Comparison of ENCODE assay signal across 1 cellular context in the genomic region with DNA sequence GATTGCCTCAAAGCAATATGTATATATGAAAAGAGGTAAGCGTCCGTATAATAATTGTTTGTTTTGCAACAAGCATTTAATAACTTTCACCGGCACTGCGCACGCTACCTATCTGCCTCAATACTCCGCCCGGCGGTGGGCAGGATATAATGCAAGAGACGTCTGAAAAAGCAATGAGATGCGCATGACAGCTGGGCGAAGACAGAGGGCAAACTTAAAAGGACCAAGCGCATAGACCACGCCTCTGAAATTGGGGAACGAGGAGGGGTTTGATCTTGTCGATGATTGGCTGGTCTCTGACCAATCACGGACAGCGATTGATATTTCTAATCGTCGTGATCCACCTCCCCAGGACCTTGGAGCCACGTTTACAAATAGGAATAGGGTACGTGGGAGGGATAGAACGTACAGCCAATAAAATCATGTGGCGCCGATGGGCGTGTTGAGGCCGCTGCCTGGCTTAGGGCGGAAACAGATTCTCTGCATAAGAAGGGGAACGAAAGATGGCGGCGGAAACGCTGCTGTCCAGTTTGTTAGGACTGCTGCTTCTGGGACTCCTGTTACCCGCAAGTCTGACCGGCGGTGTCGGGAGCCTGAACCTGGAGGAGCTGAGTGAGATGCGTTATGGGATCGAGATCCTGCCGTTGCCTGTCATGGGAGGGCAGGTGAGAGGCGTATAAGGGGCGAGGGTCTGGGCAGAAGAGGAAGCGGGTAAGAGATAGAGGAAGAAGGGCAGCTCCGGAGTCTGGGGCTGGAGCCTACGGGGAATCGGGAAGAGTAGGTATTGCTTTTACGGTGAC.
TF ChIP-seq lines count a peak whose summit lies in the region.

A gene with protein sequence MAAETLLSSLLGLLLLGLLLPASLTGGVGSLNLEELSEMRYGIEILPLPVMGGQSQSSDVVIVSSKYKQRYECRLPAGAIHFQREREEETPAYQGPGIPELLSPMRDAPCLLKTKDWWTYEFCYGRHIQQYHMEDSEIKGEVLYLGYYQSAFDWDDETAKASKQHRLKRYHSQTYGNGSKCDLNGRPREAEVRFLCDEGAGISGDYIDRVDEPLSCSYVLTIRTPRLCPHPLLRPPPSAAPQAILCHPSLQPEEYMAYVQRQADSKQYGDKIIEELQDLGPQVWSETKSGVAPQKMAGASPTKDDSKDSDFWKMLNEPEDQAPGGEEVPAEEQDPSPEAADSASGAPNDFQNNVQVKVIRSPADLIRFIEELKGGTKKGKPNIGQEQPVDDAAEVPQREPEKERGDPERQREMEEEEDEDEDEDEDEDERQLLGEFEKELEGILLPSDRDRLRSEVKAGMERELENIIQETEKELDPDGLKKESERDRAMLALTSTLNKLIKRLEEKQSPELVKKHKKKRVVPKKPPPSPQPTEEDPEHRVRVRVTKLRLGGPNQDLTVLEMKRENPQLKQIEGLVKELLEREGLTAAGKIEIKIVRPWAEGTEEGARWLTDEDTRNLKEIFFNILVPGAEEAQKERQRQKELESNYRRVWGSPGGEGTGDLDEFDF (plus strand): TSS at position 474 of the 800 bp plus-strand sequence. CDS start 30 bp downstream, at position 504.

TF ChIP-seq in HepG2, 621 proteins besides CTCF, POLR2A, EP300 and RAD21 (continued from another document and continues in another):
- TF ChIP-seq, protein P1, sequence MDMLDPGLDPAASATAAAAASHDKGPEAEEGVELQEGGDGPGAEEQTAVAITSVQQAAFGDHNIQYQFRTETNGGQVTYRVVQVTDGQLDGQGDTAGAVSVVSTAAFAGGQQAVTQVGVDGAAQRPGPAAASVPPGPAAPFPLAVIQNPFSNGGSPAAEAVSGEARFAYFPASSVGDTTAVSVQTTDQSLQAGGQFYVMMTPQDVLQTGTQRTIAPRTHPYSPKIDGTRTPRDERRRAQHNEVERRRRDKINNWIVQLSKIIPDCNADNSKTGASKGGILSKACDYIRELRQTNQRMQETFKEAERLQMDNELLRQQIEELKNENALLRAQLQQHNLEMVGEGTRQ (IDR thresholded peaks at IDR 0.05; ENCODE audit: low read depth, low read length) = no peak
- TF ChIP-seq, protein P1 (CRISPR knock-in tag; IDR thresholded peaks at IDR 0.05; ENCODE audit: borderline replicate concordance) = 0 out of 2 replicates have a peak, but pooled peaks have one; percentile 29
- TF ChIP-seq KLF16 (CRISPR knock-in tag; IDR thresholded peaks at IDR 0.05) (peak in 1 of 2 experiments; percentile 27; a peak in 1 of 4 replicates), TBX2 (CRISPR knock-in tag; IDR thresholded peaks at IDR 0.05; ENCODE audit: borderline replicate concordance) (peak; percentile 64), ZNF883 (CRISPR knock-in tag; IDR thresholded peaks at IDR 0.05; ENCODE audit: not compliant biosample characterization) (peak; percentile 52), ZSCAN21 (CRISPR knock-in tag; IDR thresholded peaks at IDR 0.05; ENCODE audit: borderline replicate concordance) (0 out of 2 replicates have a peak, but pooled peaks have one; percentile 41), ZNF441 (CRISPR knock-in tag; IDR thresholded peaks at IDR 0.05; ENCODE audit: borderline replicate concordance) (no peak), TAF1 (CRISPR knock-in tag; IDR thresholded peaks at IDR 0.05) (peak; percentile 86), ZFY (CRISPR knock-in tag; IDR thresholded peaks at IDR 0.05) (peak; percentile 48; the same call in 1 of the 2 replicates), SRSF9 (IDR thresholded peaks at IDR 0.05; ENCODE audit: borderline replicate concordance, insufficient read depth, low read depth, low read length, poor library complexity, severe bottlenecking) (no peak), ASH2L (IDR thresholded peaks at IDR 0.05; ENCODE audit: insufficient read length, low read depth, low read length) (peak; percentile 73), ZNF83 (CRISPR knock-in tag; IDR thresholded peaks at IDR 0.05; ENCODE audit: borderline replicate concordance) (0 out of 2 replicates have a peak, but pooled peaks have one; percentile 27), YEATS2 (CRISPR knock-in tag; IDR thresholded peaks at IDR 0.05; ENCODE audit: borderline replicate concordance) (no peak), ZNF567 (CRISPR knock-in tag; IDR thresholded peaks at IDR 0.05; ENCODE audit: borderline replicate concordance) (peak; percentile 42; the same call in 1 of the 2 replicates), TEAD3 (CRISPR knock-in tag; optimal IDR thresholded peaks at IDR 0.05; ENCODE audit: borderline replicate concordance) (peak; percentile 36), ATM (IDR thresholded peaks at IDR 0.05; ENCODE audit: borderline replicate concordance) (no peak), ZNF768 (CRISPR knock-in tag; IDR thresholded peaks at IDR 0.05) (no peak), NFATC3 (CRISPR knock-in tag; IDR thresholded peaks at IDR 0.05) (0 out of 2 replicates have a peak, but pooled peaks have one; percentile 17), ZNF274 (CRISPR knock-in tag; IDR thresholded peaks at IDR 0.05) (peak; percentile 81), ZNF607 (CRISPR knock-in tag; IDR thresholded peaks at IDR 0.05; ENCODE audit: borderline replicate concordance) (peak; percentile 39; the same call in 1 of the 2 replicates), NFE2L1 (CRISPR knock-in tag; IDR thresholded peaks at IDR 0.05; ENCODE audit: borderline replicate concordance) (no peak), ZNF331 (CRISPR knock-in tag; IDR thresholded peaks at IDR 0.05) (peak; percentile 32; the same call in 1 of the 2 replicates), POGZ (CRISPR knock-in tag; IDR thresholded peaks at IDR 0.05) (peak; percentile 81), ATRX (CRISPR knock-in tag; IDR thresholded peaks at IDR 0.05; ENCODE audit: borderline replicate concordance) (no peak), RFX5 (IDR thresholded peaks at IDR 0.05; ENCODE audit: low read depth, low read length) (peak; percentile 87), NCOA2 (CRISPR knock-in tag; IDR thresholded peaks at IDR 0.05) (0 out of 2 replicates have a peak, but pooled peaks have one; percentile 16), SIX1 (CRISPR knock-in tag; IDR thresholded peaks at IDR 0.05; ENCODE audit: borderline replicate concordance) (no peak), MEIS1 (CRISPR knock-in tag; IDR thresholded peaks at IDR 0.05; ENCODE audit: borderline replicate concordance) (no peak), ZNF253 (CRISPR knock-in tag; IDR thresholded peaks at IDR 0.05; ENCODE audit: borderline replicate concordance) (no peak), SOX13 (IDR thresholded peaks at IDR 0.05) (no peak), SOX13 (CRISPR knock-in tag; conservative IDR thresholded peaks at IDR 0.05 in 1 of 2, IDR thresholded peaks at IDR 0.05 in 1 of 2) (no peak)
- TF ChIP-seq, protein P2, sequence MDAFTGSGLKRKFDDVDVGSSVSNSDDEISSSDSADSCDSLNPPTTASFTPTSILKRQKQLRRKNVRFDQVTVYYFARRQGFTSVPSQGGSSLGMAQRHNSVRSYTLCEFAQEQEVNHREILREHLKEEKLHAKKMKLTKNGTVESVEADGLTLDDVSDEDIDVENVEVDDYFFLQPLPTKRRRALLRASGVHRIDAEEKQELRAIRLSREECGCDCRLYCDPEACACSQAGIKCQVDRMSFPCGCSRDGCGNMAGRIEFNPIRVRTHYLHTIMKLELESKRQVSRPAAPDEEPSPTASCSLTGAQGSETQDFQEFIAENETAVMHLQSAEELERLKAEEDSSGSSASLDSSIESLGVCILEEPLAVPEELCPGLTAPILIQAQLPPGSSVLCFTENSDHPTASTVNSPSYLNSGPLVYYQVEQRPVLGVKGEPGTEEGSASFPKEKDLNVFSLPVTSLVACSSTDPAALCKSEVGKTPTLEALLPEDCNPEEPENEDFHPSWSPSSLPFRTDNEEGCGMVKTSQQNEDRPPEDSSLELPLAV (CRISPR knock-in tag; conservative IDR thresholded peaks at IDR 0.05; ENCODE audit: low read depth) = no peak
- TF ChIP-seq, protein P3, sequence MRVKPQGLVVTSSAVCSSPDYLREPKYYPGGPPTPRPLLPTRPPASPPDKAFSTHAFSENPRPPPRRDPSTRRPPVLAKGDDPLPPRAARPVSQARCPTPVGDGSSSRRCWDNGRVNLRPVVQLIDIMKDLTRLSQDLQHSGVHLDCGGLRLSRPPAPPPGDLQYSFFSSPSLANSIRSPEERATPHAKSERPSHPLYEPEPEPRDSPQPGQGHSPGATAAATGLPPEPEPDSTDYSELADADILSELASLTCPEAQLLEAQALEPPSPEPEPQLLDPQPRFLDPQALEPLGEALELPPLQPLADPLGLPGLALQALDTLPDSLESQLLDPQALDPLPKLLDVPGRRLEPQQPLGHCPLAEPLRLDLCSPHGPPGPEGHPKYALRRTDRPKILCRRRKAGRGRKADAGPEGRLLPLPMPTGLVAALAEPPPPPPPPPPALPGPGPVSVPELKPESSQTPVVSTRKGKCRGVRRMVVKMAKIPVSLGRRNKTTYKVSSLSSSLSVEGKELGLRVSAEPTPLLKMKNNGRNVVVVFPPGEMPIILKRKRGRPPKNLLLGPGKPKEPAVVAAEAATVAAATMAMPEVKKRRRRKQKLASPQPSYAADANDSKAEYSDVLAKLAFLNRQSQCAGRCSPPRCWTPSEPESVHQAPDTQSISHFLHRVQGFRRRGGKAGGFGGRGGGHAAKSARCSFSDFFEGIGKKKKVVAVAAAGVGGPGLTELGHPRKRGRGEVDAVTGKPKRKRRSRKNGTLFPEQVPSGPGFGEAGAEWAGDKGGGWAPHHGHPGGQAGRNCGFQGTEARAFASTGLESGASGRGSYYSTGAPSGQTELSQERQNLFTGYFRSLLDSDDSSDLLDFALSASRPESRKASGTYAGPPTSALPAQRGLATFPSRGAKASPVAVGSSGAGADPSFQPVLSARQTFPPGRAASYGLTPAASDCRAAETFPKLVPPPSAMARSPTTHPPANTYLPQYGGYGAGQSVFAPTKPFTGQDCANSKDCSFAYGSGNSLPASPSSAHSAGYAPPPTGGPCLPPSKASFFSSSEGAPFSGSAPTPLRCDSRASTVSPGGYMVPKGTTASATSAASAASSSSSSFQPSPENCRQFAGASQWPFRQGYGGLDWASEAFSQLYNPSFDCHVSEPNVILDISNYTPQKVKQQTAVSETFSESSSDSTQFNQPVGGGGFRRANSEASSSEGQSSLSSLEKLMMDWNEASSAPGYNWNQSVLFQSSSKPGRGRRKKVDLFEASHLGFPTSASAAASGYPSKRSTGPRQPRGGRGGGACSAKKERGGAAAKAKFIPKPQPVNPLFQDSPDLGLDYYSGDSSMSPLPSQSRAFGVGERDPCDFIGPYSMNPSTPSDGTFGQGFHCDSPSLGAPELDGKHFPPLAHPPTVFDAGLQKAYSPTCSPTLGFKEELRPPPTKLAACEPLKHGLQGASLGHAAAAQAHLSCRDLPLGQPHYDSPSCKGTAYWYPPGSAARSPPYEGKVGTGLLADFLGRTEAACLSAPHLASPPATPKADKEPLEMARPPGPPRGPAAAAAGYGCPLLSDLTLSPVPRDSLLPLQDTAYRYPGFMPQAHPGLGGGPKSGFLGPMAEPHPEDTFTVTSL (CRISPR knock-in tag; IDR thresholded peaks at IDR 0.05; ENCODE audit: borderline replicate concordance) = no peak
- TF ChIP-seq, protein P4, sequence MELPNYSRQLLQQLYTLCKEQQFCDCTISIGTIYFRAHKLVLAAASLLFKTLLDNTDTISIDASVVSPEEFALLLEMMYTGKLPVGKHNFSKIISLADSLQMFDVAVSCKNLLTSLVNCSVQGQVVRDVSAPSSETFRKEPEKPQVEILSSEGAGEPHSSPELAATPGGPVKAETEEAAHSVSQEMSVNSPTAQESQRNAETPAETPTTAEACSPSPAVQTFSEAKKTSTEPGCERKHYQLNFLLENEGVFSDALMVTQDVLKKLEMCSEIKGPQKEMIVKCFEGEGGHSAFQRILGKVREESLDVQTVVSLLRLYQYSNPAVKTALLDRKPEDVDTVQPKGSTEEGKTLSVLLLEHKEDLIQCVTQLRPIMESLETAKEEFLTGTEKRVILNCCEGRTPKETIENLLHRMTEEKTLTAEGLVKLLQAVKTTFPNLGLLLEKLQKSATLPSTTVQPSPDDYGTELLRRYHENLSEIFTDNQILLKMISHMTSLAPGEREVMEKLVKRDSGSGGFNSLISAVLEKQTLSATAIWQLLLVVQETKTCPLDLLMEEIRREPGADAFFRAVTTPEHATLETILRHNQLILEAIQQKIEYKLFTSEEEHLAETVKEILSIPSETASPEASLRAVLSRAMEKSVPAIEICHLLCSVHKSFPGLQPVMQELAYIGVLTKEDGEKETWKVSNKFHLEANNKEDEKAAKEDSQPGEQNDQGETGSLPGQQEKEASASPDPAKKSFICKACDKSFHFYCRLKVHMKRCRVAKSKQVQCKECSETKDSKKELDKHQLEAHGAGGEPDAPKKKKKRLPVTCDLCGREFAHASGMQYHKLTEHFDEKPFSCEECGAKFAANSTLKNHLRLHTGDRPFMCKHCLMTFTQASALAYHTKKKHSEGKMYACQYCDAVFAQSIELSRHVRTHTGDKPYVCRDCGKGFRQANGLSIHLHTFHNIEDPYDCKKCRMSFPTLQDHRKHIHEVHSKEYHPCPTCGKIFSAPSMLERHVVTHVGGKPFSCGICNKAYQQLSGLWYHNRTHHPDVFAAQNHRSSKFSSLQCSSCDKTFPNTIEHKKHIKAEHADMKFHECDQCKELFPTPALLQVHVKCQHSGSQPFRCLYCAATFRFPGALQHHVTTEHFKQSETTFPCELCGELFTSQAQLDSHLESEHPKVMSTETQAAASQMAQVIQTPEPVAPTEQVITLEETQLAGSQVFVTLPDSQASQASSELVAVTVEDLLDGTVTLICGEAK (IDR thresholded peaks at IDR 0.05) = no peak
- TF ChIP-seq, protein P4 (CRISPR knock-in tag; IDR thresholded peaks at IDR 0.05) = peak; percentile 71; the same call in 1 of the 2 replicates
